Comparison of ENCODE assay signal across 1 cellular context in the genomic region with DNA sequence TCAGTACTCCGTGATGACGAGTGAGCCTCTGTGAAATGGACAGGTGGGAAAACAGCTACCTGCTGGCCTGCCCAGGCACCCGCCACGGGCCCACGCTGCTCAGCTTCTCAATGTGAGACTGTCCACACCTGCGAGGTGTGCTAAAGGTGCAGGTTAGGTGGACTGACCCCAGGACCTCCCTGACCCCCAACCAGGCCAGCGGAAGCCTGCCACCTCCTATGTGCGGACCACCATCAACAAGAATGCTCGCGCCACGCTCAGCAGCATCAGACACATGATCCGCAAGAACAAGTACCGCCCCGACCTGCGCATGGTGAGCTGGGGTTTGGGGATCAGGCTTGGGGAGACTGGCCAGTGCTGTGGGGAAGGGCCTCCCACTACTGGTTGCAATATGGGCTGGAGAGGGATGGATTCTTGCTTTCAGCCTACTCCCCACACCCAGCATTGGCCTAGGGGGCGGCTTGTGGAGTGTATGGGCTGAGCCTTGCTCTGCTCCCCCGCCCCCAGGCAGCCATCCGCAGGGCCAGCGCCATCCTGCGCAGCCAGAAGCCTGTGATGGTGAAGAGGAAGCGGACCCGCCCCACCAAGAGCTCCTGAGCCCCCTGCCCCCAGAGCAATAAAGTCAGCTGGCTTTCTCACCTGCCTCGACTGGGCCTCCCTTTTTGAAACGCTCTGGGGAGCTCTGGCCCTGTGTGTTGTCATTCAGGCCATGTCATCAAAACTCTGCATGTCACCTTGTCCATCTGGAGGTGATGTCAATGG.
TF ChIP-seq lines count a peak whose summit lies in the region.

No MANE protein-coding gene starts in this region.

TF ChIP-seq in HepG2, 621 proteins besides CTCF, POLR2A, EP300 and RAD21 (continued from another document):
- no peak for TF ChIP-seq ZBTB4 (CRISPR knock-in tag; IDR thresholded peaks at IDR 0.05; ENCODE audit: borderline replicate concordance)
- no peak for TF ChIP-seq MAF1 (CRISPR knock-in tag; IDR thresholded peaks at IDR 0.05; ENCODE audit: borderline replicate concordance)
- no peak for TF ChIP-seq GFI1 (CRISPR knock-in tag; IDR thresholded peaks at IDR 0.05; ENCODE audit: borderline replicate concordance)
- TF ChIP-seq ZNF224 (CRISPR knock-in tag; IDR thresholded peaks at IDR 0.05) = no peak
- no peak for TF ChIP-seq TCF12 (IDR thresholded peaks at IDR 0.05)
- no peak for TF ChIP-seq TCF12 (CRISPR knock-in tag; IDR thresholded peaks at IDR 0.05)
- TF ChIP-seq ARID2 (CRISPR knock-in tag; IDR thresholded peaks at IDR 0.05; ENCODE audit: borderline replicate concordance) = peak; percentile 65; the same call in 1 of the 2 replicates
- no peak for TF ChIP-seq HCFC1 (IDR thresholded peaks at IDR 0.05; ENCODE audit: low read depth, low read length)
